ENCODE assay signal across 1 cellular context in the genomic region with DNA sequence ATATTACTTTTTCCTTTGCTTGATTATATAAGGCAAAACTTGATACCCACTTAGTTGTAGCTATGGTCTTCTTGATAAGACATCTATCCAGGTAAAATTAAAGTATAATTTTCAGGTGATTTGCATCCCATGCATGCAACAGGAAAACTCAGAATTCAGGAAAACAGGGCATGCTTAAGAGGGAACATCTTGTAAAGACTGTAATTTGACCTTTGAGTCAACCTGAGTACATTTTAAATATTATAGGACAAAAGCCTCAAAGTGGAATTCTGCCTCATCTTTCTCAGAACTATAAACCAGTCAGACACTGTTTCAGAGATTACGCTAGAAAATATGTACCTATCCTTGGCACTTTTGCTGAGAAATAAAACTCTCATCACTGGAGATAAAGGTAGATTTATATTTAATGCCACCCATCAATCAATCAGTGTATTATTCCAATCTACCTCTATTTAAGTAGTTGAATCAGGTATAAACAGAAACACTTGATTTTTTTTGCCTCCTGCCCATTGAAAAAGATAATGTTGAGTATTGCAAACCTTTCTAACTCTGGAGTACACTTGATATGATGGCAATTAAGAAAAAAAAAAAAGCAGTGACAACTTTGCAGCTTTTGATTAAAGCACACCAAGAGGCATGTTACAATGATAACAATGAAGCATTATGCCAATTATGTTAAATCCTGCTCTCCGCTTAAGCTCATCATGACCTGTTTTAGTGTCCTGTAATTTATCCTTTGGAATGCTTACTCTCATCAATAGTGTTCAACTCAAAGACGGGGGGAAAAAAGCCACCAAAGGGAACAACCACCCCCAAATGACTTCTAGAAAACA.
TF ChIP-seq lines count a peak whose summit lies in the region.

No MANE protein-coding gene starts in this region.

TF ChIP-seq in HepG2, 621 proteins besides CTCF, POLR2A, EP300 and RAD21 (continued from another document):
- TF ChIP-seq, protein P1, sequence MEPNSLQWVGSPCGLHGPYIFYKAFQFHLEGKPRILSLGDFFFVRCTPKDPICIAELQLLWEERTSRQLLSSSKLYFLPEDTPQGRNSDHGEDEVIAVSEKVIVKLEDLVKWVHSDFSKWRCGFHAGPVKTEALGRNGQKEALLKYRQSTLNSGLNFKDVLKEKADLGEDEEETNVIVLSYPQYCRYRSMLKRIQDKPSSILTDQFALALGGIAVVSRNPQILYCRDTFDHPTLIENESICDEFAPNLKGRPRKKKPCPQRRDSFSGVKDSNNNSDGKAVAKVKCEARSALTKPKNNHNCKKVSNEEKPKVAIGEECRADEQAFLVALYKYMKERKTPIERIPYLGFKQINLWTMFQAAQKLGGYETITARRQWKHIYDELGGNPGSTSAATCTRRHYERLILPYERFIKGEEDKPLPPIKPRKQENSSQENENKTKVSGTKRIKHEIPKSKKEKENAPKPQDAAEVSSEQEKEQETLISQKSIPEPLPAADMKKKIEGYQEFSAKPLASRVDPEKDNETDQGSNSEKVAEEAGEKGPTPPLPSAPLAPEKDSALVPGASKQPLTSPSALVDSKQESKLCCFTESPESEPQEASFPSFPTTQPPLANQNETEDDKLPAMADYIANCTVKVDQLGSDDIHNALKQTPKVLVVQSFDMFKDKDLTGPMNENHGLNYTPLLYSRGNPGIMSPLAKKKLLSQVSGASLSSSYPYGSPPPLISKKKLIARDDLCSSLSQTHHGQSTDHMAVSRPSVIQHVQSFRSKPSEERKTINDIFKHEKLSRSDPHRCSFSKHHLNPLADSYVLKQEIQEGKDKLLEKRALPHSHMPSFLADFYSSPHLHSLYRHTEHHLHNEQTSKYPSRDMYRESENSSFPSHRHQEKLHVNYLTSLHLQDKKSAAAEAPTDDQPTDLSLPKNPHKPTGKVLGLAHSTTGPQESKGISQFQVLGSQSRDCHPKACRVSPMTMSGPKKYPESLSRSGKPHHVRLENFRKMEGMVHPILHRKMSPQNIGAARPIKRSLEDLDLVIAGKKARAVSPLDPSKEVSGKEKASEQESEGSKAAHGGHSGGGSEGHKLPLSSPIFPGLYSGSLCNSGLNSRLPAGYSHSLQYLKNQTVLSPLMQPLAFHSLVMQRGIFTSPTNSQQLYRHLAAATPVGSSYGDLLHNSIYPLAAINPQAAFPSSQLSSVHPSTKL (CRISPR knock-in tag; IDR thresholded peaks at IDR 0.05): 0 out of 2 replicates have a peak, but pooled peaks have one; percentile 7
- peak; percentile 45 for TF ChIP-seq AGO2 (optimal IDR thresholded peaks at IDR 0.05; ENCODE audit: low read depth, low read length)
- peak; percentile 77 for TF ChIP-seq RBFOX2 (IDR thresholded peaks at IDR 0.05; ENCODE audit: low read depth, low read length)
- TF ChIP-seq, protein P2, sequence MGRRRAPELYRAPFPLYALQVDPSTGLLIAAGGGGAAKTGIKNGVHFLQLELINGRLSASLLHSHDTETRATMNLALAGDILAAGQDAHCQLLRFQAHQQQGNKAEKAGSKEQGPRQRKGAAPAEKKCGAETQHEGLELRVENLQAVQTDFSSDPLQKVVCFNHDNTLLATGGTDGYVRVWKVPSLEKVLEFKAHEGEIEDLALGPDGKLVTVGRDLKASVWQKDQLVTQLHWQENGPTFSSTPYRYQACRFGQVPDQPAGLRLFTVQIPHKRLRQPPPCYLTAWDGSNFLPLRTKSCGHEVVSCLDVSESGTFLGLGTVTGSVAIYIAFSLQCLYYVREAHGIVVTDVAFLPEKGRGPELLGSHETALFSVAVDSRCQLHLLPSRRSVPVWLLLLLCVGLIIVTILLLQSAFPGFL (CRISPR knock-in tag; IDR thresholded peaks at IDR 0.05): no peak
- peak; percentile 17; the same call in 1 of the 2 replicates for TF ChIP-seq SAP130 (CRISPR knock-in tag; IDR thresholded peaks at IDR 0.05; ENCODE audit: low read depth)
- peak; percentile 53 for TF ChIP-seq POLR2AphosphoS5 (IDR thresholded peaks at IDR 0.05; ENCODE audit: low read depth, low read length)
